24 cellular contexts compared by ENCODE assay signal in the genomic region with DNA sequence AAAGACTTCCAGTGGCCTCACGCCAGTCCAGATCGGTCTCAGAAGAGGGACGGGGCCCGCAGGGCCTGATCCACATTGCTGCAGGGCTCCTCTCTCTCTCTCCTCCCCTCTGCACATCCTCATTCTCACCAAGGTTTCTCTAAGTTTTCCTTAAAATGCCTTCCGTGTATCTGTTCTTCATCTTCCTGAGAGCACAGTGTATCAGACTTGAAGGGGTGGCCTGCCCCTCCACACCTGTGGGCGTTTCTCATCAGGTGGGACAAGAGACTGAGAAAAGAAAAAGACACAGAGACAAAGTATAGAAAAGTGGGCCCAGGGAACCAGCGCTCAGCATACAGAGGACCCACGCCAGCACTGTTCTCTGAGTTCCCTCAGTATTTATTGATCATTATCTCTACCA.
"Had no signal": no experiment of that assay in that cellular context is flagged by ENCODE, and none has a peak within 500 bp of the region (broad histone marks: within the 10 kb centered on the region; RNA-seq: fewer than 3 reads in every experiment).

No MANE protein-coding gene starts in this region.

- H3K9me3 Mint-ChIP-seq: activated CD4-positive, alpha-beta T cell treated with anti-CD3 and anti-CD28 coated beads, Interleukin-2, amount 10 ng/mL, durations not matched to agents 24 days and 14 days; activated CD8-positive, alpha-beta T cell treated with anti-CD3 and anti-CD28 coated beads for 36 hours; activated naive CD8-positive, alpha-beta T cell treated with anti-CD3 and anti-CD28 coated beads for 36 hours; activated T-helper 17 cell treated with anti-CD3 and anti-CD28 coated beads, Interleukin-2, amount 50 U/mL, for 72 hours; central memory CD8-positive, alpha-beta T cell had no signal

- H3K27ac ChIP-seq: ascending aorta, cardiac muscle cell, SJCRH30, SK-N-MC had no signal

- H3K36me3 ChIP-seq: ascending aorta, cardiac muscle cell, SJCRH30 had no signal

- H3K27me3 ChIP-seq: ascending aorta, SJCRH30 had no signal

- DNase-seq: activated CD4-positive, alpha-beta T cell treated with anti-CD3 and anti-CD28 coated beads, Interleukin-2, amount 10 ng/mL, durations not matched to agents 24 days and 14 days; activated CD4-positive, alpha-beta T cell treated with anti-CD3 and anti-CD28 coated beads, Interleukin-2, amount 50 U/mL, for 4 hours; activated CD8-positive, alpha-beta T cell treated with anti-CD3 and anti-CD28 coated beads for 36 hours; activated effector memory CD4-positive, alpha-beta T cell treated with anti-CD3 and anti-CD28 coated beads, Interleukin-2, amount 50 U/mL, for 16 hours; activated naive CD4-positive, alpha-beta T cell; activated naive CD4-positive, alpha-beta T cell treated with anti-CD3 and anti-CD28 coated beads, Interleukin-2, amount 50 U/mL, for 16 hours; activated naive CD8-positive, alpha-beta T cell treated with anti-CD3 and anti-CD28 coated beads for 36 hours; activated T-cell treated with anti-CD3 and anti-CD28 coated beads, Interleukin-2, amount 50 U/mL, for 1 hour; activated T-cell treated with anti-CD3 and anti-CD28 coated beads, Interleukin-2, amount 50 U/mL, for 72 hours; amniotic stem cell; NCI-H1105; NCI-H1417 treated with DMSO at 0.1 percent for 48 hours; NCI-H187 treated with DMSO at 0.1 percent for 48 hours; NCI-H2081; NCI-H524 treated with DMSO at 0.1 percent for 48 hours; SHP77; SJCRH30; T1000 had no signal

- H3K4me3 ChIP-seq: ascending aorta, cardiac muscle cell, SJCRH30, SK-N-MC had no signal

- H3K4me1 ChIP-seq: ascending aorta, SJCRH30 had no signal

- H3K9me3 ChIP-seq: ascending aorta, SJCRH30 had no signal

- H3K27ac Mint-ChIP-seq: activated CD4-positive, alpha-beta T cell treated with anti-CD3 and anti-CD28 coated beads, Interleukin-2, amount 10 ng/mL, durations not matched to agents 24 days and 14 days; activated CD8-positive, alpha-beta T cell treated with anti-CD3 and anti-CD28 coated beads for 36 hours; activated naive CD8-positive, alpha-beta T cell treated with anti-CD3 and anti-CD28 coated beads for 36 hours; activated T-cell treated with anti-CD3 and anti-CD28 coated beads, Interleukin-2, amount 50 U/mL, for 72 hours; activated T-helper 17 cell treated with anti-CD3 and anti-CD28 coated beads, Interleukin-2, amount 50 U/mL, for 72 hours had no signal

- H3K36me3 Mint-ChIP-seq: activated naive CD8-positive, alpha-beta T cell treated with anti-CD3 and anti-CD28 coated beads for 36 hours had no signal

- H3K4me3 Mint-ChIP-seq: activated CD4-positive, alpha-beta T cell treated with anti-CD3 and anti-CD28 coated beads, Interleukin-2, amount 10 ng/mL, durations not matched to agents 24 days and 14 days; activated CD8-positive, alpha-beta T cell treated with anti-CD3 and anti-CD28 coated beads for 36 hours; activated naive CD8-positive, alpha-beta T cell treated with anti-CD3 and anti-CD28 coated beads for 36 hours; activated T-cell treated with anti-CD3 and anti-CD28 coated beads, Interleukin-2, amount 50 U/mL, for 72 hours; activated T-helper 17 cell treated with anti-CD3 and anti-CD28 coated beads, Interleukin-2, amount 50 U/mL, for 72 hours; central memory CD8-positive, alpha-beta T cell had no signal

- H3K4me1 Mint-ChIP-seq: activated T-helper 17 cell treated with anti-CD3 and anti-CD28 coated beads, Interleukin-2, amount 50 U/mL, for 72 hours; central memory CD8-positive, alpha-beta T cell had no signal

- ATAC-seq: activated CD8-positive, alpha-beta T cell treated with anti-CD3 and anti-CD28 coated beads for 36 hours; activated T-cell treated with anti-CD3 and anti-CD28 coated beads, Interleukin-2, amount 50 U/mL, for 72 hours; activated T-helper 17 cell treated with anti-CD3 and anti-CD28 coated beads, Interleukin-2, amount 50 U/mL, for 72 hours; Panc1 had no signal
